29 cellular contexts compared by ENCODE assay signal in the genomic region with DNA sequence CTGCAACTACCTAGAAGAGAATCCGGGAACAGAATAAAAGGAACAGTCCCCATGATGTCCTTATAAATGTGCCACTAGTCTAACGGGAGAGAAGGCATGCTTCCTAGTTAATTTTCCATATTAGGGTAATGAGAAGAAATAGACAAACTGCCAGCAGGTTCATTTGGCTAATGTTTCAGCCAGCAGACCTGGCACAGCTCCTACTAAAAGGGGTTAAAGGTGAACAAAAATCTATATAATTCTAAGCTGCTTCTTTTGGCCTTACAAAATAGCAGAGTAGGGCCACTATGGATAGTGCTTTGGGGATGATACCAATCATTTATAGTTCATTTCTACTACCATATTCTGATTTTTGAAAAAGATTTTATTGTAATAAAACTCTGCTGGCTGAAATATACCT.
"Had no signal": no experiment of that assay in that cellular context is flagged by ENCODE, and none has a peak within 500 bp of the region (broad histone marks: within the 10 kb centered on the region; RNA-seq: fewer than 3 reads in every experiment).

No MANE protein-coding gene starts in this region.

- H3K4me3 ChIP-seq: body of pancreas, esophagus muscularis mucosa, gastrocnemius medialis, heart left ventricle had no signal

- ATAC-seq: activated T-helper 17 cell treated with anti-CD3 and anti-CD28 coated beads, Interleukin-2, amount 50 U/mL, for 72 hours; body of pancreas; effector memory CD8-positive, alpha-beta T cell; foreskin keratinocyte; gastrocnemius medialis; heart left ventricle had no signal

- DNase-seq: activated CD4-positive, alpha-beta memory T cell treated with anti-CD3 and anti-CD28 coated beads, Interleukin-2, amount 10 ng/mL, durations not matched to agents 7 days and 5 days; activated CD4-positive, alpha-beta T cell treated with anti-CD3 and anti-CD28 coated beads for 1 hour; activated CD4-positive, alpha-beta T cell treated with anti-CD3 and anti-CD28 coated beads for 4 hours; activated CD4-positive, alpha-beta T cell treated with anti-CD3 and anti-CD28 coated beads, Interleukin-2, amount 10 ng/mL, durations not matched to agents 7 days and 5 days; activated CD4-positive, alpha-beta T cell treated with anti-CD3 and anti-CD28 coated beads, Interleukin-2, amount 50 U/mL, for 4 hours; activated CD4-positive, CD25-positive, alpha-beta regulatory T cell; activated CD8-positive, alpha-beta memory T cell treated with anti-CD3 and anti-CD28 coated beads, Interleukin-2, amount 50 U/mL, for 48 hours; activated effector memory CD4-positive, alpha-beta T cell treated with Interleukin-2 at 50 U/mL for 16 hours; activated gamma-delta T cell treated with Interleukin-2 at 50 U/mL for 16 hours; activated naive CD4-positive, alpha-beta T cell treated with anti-CD3 and anti-CD28 coated beads, Interleukin-2, amount 50 U/mL, for 16 hours; activated naive CD4-positive, alpha-beta T cell treated with Interleukin-2 at 50 U/mL for 16 hours; activated T-cell treated with anti-CD3 and anti-CD28 coated beads for 4 hours; activated T-cell treated with anti-CD3 and anti-CD28 coated beads, Interleukin-2, amount 50 U/mL, for 24 hours; amygdala; aorta; body of pancreas; caudate nucleus; cortex of kidney; dermis blood vessel endothelial cell; effector CD4-positive, alpha-beta T cell; effector memory CD8-positive, alpha-beta T cell; erythroblast; foreskin keratinocyte; gastrocnemius medialis; glutamatergic neuron; heart left ventricle; T-helper 2 cell had no signal

- H3K27me3 ChIP-seq: body of pancreas, esophagus muscularis mucosa, foreskin keratinocyte, gastrocnemius medialis, heart left ventricle had no signal

- H3K27ac ChIP-seq: body of pancreas, esophagus muscularis mucosa, foreskin keratinocyte, gastrocnemius medialis, heart left ventricle had no signal

- H3K36me3 ChIP-seq: esophagus muscularis mucosa, gastrocnemius medialis, heart left ventricle had no signal

- H3K9me3 ChIP-seq: body of pancreas, esophagus muscularis mucosa, gastrocnemius medialis, heart left ventricle had no signal

- H3K4me1 ChIP-seq: body of pancreas, esophagus muscularis mucosa, foreskin keratinocyte, gastrocnemius medialis, heart left ventricle had no signal
